30 cellular contexts compared by ENCODE assay signal in genomic region chr15:57256941-57257340, GRCh38.
"Had no signal": no experiment of that assay in that cellular context is flagged by ENCODE, and none has a peak within 500 bp of the region (broad histone marks: within the 10 kb centered on the region; RNA-seq: fewer than 3 reads in every experiment).

No MANE protein-coding gene starts in this region.

- H3K4me3 ChIP-seq: gastrocnemius medialis, hepatocyte, pancreas, prostate gland, skin epidermis, thoracic aorta had no signal

- ATAC-seq: activated CD8-positive, alpha-beta T cell treated with anti-CD3 and anti-CD28 coated beads for 36 hours; activated naive CD8-positive, alpha-beta T cell treated with anti-CD3 and anti-CD28 coated beads, Interleukin-2, amount 50 U/mL, for 24 hours; activated T-cell treated with anti-CD3 and anti-CD28 coated beads, Interleukin-2, amount 50 U/mL, for 4 hours; activated T-helper 17 cell treated with anti-CD3 and anti-CD28 coated beads, Interleukin-2, amount 50 U/mL, for 72 hours; gastrocnemius medialis; left cardiac atrium; naive thymus-derived CD4-positive, alpha-beta T cell; pancreas; sciatic nerve had no signal

- DNase-seq: activated CD4-positive, alpha-beta T cell treated with anti-CD3 and anti-CD28 coated beads for 1 hour; activated CD4-positive, alpha-beta T cell treated with anti-CD3 and anti-CD28 coated beads, Interleukin-2, amount 50 U/mL, for 1 hour; activated CD8-positive, alpha-beta T cell treated with anti-CD3 and anti-CD28 coated beads for 36 hours; activated naive CD8-positive, alpha-beta T cell treated with anti-CD3 and anti-CD28 coated beads, Interleukin-2, amount 50 U/mL, for 24 hours; activated T-cell treated with anti-CD3 and anti-CD28 coated beads, Interleukin-2, amount 50 U/mL, for 4 hours; amygdala; dermis blood vessel endothelial cell; effector CD4-positive, alpha-beta T cell; gastrocnemius medialis; glutamatergic neuron; left cardiac atrium; mammary epithelial cell; naive thymus-derived CD4-positive, alpha-beta T cell; nucleus accumbens; pancreas; retina; stimulated activated CD4-positive, alpha-beta T cell treated with anti-CD3 and anti-CD28 coated beads, Interleukin-12 subunit alpha, Interleukin-12 subunit beta, amount 100 ng/mL, for 4 hours; stimulated activated CD4-positive, alpha-beta T cell treated with anti-CD3 and anti-CD28 coated beads, Interleukin-4, amount 100 ng/mL, for 1 hour; T1000; trophoblast cell had no signal

- H3K9me3 ChIP-seq: gastrocnemius medialis, pancreas, prostate gland, thoracic aorta had no signal

- H3K4me1 ChIP-seq: pancreas, prostate gland had no signal

- H2AFZ ChIP-seq: hepatocyte had no signal

- H3K27me3 ChIP-seq: gastrocnemius medialis, hepatocyte, pancreas had no signal

- H3K36me3 ChIP-seq: prostate gland, thoracic aorta had no signal

- H3K4me2 ChIP-seq: hepatocyte had no signal

- H3K27ac ChIP-seq: gastrocnemius medialis, hepatocyte, pancreas, prostate gland, skin epidermis, thoracic aorta had no signal

- FAIRE-seq: bronchial epithelial cell, colon, keratinocyte, pancreas, urothelium cell line had no signal
